In genomic region chr2:119333833-119334232, GRCh38 we compare ENCODE assay signal across 2 cellular contexts.
TF ChIP-seq lines count a peak whose summit lies in the region.

No MANE protein-coding gene starts in this region.

TF ChIP-seq in HepG2, 621 proteins besides CTCF, POLR2A, EP300 and RAD21:
- TF ChIP-seq HIC2 (CRISPR knock-in tag; IDR thresholded peaks at IDR 0.05; ENCODE audit: low read depth) (no peak), ZNF121 (CRISPR knock-in tag; IDR thresholded peaks at IDR 0.05) (peak; percentile 67), KAT2B (IDR thresholded peaks at IDR 0.05; ENCODE audit: borderline replicate concordance, low read depth, low read length) (no peak), ARNT (IDR thresholded peaks at IDR 0.05) (no peak)
TF ChIP-seq in HepG2: peak in this region for 1.

TF ChIP-seq in K562, 482 proteins besides CTCF, POLR2A, EP300 and RAD21:
- TF ChIP-seq VEZF1 (CRISPR knock-in tag; IDR thresholded peaks at IDR 0.05) = no peak
- peak; percentile 80 for TF ChIP-seq RBM25 (IDR thresholded peaks at IDR 0.05; ENCODE audit: low read depth, low read length, severe bottlenecking)
- TF ChIP-seq CGGBP1 (CRISPR knock-in tag; IDR thresholded peaks at IDR 0.05) = no peak
- peak; percentile 57 for TF ChIP-seq BCOR (IDR thresholded peaks at IDR 0.05)
- TF ChIP-seq ZNF121 (CRISPR knock-in tag; conservative IDR thresholded peaks at IDR 0.05) = 0 out of 2 replicates have a peak, but pooled peaks have one; percentile 14
- no peak for TF ChIP-seq ZNF316 (IDR thresholded peaks at IDR 0.05)
- TF ChIP-seq ZNF584 (CRISPR knock-in tag; IDR thresholded peaks at IDR 0.05; ENCODE audit: low read depth) = no peak
TF ChIP-seq in K562: peak in this region for 3.
